Comparison of ENCODE assay signal across 17 cellular contexts in the genomic region with DNA sequence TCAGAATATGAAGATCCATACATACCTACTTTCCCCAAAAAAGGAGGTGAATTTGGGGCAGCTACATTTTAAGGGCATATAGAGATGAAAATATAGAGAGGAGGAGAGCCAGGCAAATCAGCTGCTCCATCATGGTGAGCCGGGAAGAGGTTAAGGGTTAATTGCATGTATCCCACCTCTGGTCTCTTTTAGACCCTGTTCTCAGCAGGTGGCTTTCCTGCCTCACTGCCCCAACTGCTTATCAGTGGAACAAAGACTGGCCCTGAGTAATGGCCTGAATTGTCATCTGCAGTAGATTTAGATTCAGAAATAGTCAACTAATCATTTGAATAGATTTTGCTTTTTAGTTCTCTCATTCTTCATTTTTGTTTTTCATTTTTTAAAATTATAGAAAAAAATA.
A peak's percentile ranks its signal among the peaks of the same experiment; 100 is the strongest.
DNase-seq lines count a peak whose midpoint lies in the region; ATAC-seq, FAIRE-seq and TF ChIP-seq lines count a peak whose summit lies in the region.
"Had no signal": no experiment of that assay in that cellular context is flagged by ENCODE, and none has a peak within 500 bp of the region (broad histone marks: within the 10 kb centered on the region; RNA-seq: fewer than 3 reads in every experiment).

No MANE protein-coding gene starts in this region.

- no peaks in the 10 kb centered on the region for H3K36me3 Mint-ChIP-seq in astrocyte (ENCODE audit: low read depth, unreplicated experiment)
- no peaks in the 10 kb centered on the region for H3K36me3 Mint-ChIP-seq in HFFc6 (ENCODE audit: low read depth)
- H3K36me3 Mint-ChIP-seq: activated naive CD8-positive, alpha-beta T cell treated with anti-CD3 and anti-CD28 coated beads for 36 hours; CD8-positive, alpha-beta T cell had no signal

- no peaks in the 10 kb centered on the region for H3K27me3 ChIP-seq in HUES48 (ENCODE audit: control insufficient read depth, insufficient read depth, low read length)
- H3K27me3 ChIP-seq in astrocyte (ENCODE audit: insufficient read depth, low read length) = no peaks in the 10 kb centered on the region
- no peaks in the 10 kb centered on the region for H3K27me3 ChIP-seq in mesenchymal stem cell (ENCODE audit: control insufficient read depth in 1 of 2, insufficient read depth in 1 of 2, low read length in 2 of 2)
- no peaks in the 10 kb centered on the region for H3K27me3 ChIP-seq in gastrocnemius medialis
- H3K27me3 ChIP-seq: suprapubic skin had no signal

- no peaks in the 10 kb centered on the region for H3K9me3 Mint-ChIP-seq in astrocyte (ENCODE audit: unreplicated experiment)
- no peaks in the 10 kb centered on the region for H3K9me3 Mint-ChIP-seq in HFFc6
- H3K9me3 Mint-ChIP-seq: activated naive CD8-positive, alpha-beta T cell treated with anti-CD3 and anti-CD28 coated beads for 36 hours; CD8-positive, alpha-beta T cell had no signal

- DNase-seq in astrocyte (ENCODE audit: low read depth) (no peak), mesenchymal stem cell (peak; percentile 6), gastrocnemius medialis (no peak), HFFc6 (no peak), H4 (ENCODE audit: low spot score) (no peak), cerebellar cortex (ENCODE audit: low spot score) (no peak), NOMO-1 (lab: John Stamatoyannopoulos, UW; ENCODE audit: unreplicated experiment in 2 of 2) (no peak)
- DNase-seq: activated naive CD8-positive, alpha-beta T cell treated with anti-CD3 and anti-CD28 coated beads for 36 hours; CD8-positive, alpha-beta T cell; HCEC 1CT; NCI-H187; NCI-H774 had no signal

- H3K4me1 ChIP-seq in HUES48 (ENCODE audit: control insufficient read depth, insufficient read depth, low read length) (peaks cover 37% of the 10 kb centered on the region), astrocyte (ENCODE audit: insufficient read depth, low read length) (peaks cover 21% of the 10 kb centered on the region), mesenchymal stem cell (ENCODE audit: control insufficient read depth, insufficient read depth, low read depth, low read length) (peaks cover 1% of the 10 kb centered on the region), gastrocnemius medialis (peaks cover 29 to 39% of the 10 kb centered on the region in 2 donors)

- no peak overlapping the region for H2BK5ac ChIP-seq in mesenchymal stem cell (ENCODE audit: low read depth, low read length, poor library complexity, severe bottlenecking)

- H3K4me1 Mint-ChIP-seq in astrocyte (ENCODE audit: low read depth, unreplicated experiment) (peaks cover 29% of the 10 kb centered on the region), HFFc6 (ENCODE audit: low read depth) (peaks cover 47% of the 10 kb centered on the region)
- H3K4me1 Mint-ChIP-seq: activated naive CD8-positive, alpha-beta T cell treated with anti-CD3 and anti-CD28 coated beads for 36 hours had no signal

- no peak overlapping the region for H4K91ac ChIP-seq in mesenchymal stem cell (ENCODE audit: low read length)

- no peak overlapping the region for H3K14ac ChIP-seq in mesenchymal stem cell (ENCODE audit: low read length in 2 of 2)

- no peak for FAIRE-seq in astrocyte (lab: Jason Lieb, UNC)
- FAIRE-seq: bronchial epithelial cell, GM12878 had no signal

- no peaks in the 10 kb centered on the region for H3K9me3 ChIP-seq in HUES48 (ENCODE audit: control insufficient read depth, insufficient read depth, low read length)
- no peaks in the 10 kb centered on the region for H3K9me3 ChIP-seq in astrocyte (ENCODE audit: insufficient read depth, low read depth, low read length)
- H3K9me3 ChIP-seq in mesenchymal stem cell (ENCODE audit: control insufficient read depth, low read length) = no peaks in the 10 kb centered on the region
- H3K9me3 ChIP-seq in gastrocnemius medialis = no peaks in the 10 kb centered on the region
- H3K9me3 ChIP-seq: prostate gland, suprapubic skin had no signal

- peak overlapping the region in 1 of 2 experiments; percentile 37 for H3K18ac ChIP-seq in mesenchymal stem cell (ENCODE audit: low read depth in 1 of 2, low read length in 2 of 2)

- TF ChIP-seq CTCF in astrocyte (IDR thresholded peaks at IDR 0.05; ENCODE audit: insufficient read depth, low read depth, low read length) (no peak), gastrocnemius medialis (IDR thresholded peaks at IDR 0.05 in 4 of 5, conservative IDR thresholded peaks at IDR 0.05 in 1 of 5) (no peak), HFFc6 (IDR thresholded peaks at IDR 0.05) (no peak)

- H4K20me1 ChIP-seq in astrocyte (ENCODE audit: insufficient read depth, low read length) = no peaks in the 10 kb centered on the region

- H2AFZ ChIP-seq in astrocyte (ENCODE audit: low read depth, low read length) = peak overlapping the region; percentile 85
- no peak overlapping the region for H2AFZ ChIP-seq in mesenchymal stem cell (ENCODE audit: low read depth, low read length)

- H3K4ac ChIP-seq in mesenchymal stem cell (ENCODE audit: low read depth in 1 of 2, low read length in 2 of 2) = no peak overlapping the region

- H3K27me3 Mint-ChIP-seq in astrocyte (ENCODE audit: low read depth, unreplicated experiment) (no peaks in the 10 kb centered on the region), HFFc6 (ENCODE audit: insufficient read depth) (no peaks in the 10 kb centered on the region; the same call in 1 of the 2 replicates)

- no peak overlapping the region for H2BK120ac ChIP-seq in mesenchymal stem cell (ENCODE audit: low read depth, low read length)

- no peak overlapping the region for H3K27ac Mint-ChIP-seq in astrocyte (ENCODE audit: unreplicated experiment)
- no peak overlapping the region for H3K27ac Mint-ChIP-seq in HFFc6
- H3K27ac Mint-ChIP-seq: activated naive CD8-positive, alpha-beta T cell treated with anti-CD3 and anti-CD28 coated beads for 36 hours; CD8-positive, alpha-beta T cell had no signal

- ATAC-seq in gastrocnemius medialis = no peak
- ATAC-seq: CD8-positive, alpha-beta T cell had no signal

- H2BK15ac ChIP-seq in mesenchymal stem cell (ENCODE audit: low read depth, poor library complexity, severe bottlenecking) = peak overlapping the region; percentile 26

- H3K79me1 ChIP-seq in mesenchymal stem cell (replicated peaks; ENCODE audit: low read length, poor library complexity, severe bottlenecking) = no peaks in the 10 kb centered on the region

- H3K9ac ChIP-seq in HUES48 (ENCODE audit: low read depth, low read length) = no peak overlapping the region
- H3K9ac ChIP-seq in astrocyte (ENCODE audit: low read length) = no peak overlapping the region
- H3K9ac ChIP-seq in mesenchymal stem cell (ENCODE audit: low read length) = peak overlapping the region; percentile 89

- peak overlapping the region; percentile 44 for H3K27ac ChIP-seq in HUES48 (ENCODE audit: low read depth, low read length)
- H3K27ac ChIP-seq in astrocyte (ENCODE audit: low read depth, low read length) = no peak overlapping the region
- H3K27ac ChIP-seq in mesenchymal stem cell (ENCODE audit: low read length, poor library complexity, severe bottlenecking) = no peak overlapping the region
- H3K27ac ChIP-seq in gastrocnemius medialis = peak overlapping the region; percentile 62 to 79 (median 71)
- H3K27ac ChIP-seq: prostate gland had no signal

- no peak overlapping the region for H2AK5ac ChIP-seq in mesenchymal stem cell (ENCODE audit: low read length, severe bottlenecking)

- H3K4me2 ChIP-seq in astrocyte (ENCODE audit: low read length) = peak overlapping the region; percentile 83
- H3K4me2 ChIP-seq in mesenchymal stem cell (ENCODE audit: low read length, poor library complexity, severe bottlenecking) = no peak overlapping the region

- H4K8ac ChIP-seq in mesenchymal stem cell (ENCODE audit: low read length) = no peak overlapping the region

- no peak overlapping the region for H3K4me3 Mint-ChIP-seq in astrocyte (ENCODE audit: unreplicated experiment)
- H3K4me3 Mint-ChIP-seq in HFFc6 = no peak overlapping the region
- H3K4me3 Mint-ChIP-seq: activated naive CD8-positive, alpha-beta T cell treated with anti-CD3 and anti-CD28 coated beads for 36 hours; CD8-positive, alpha-beta T cell had no signal

- in situ Hi-C loops in gastrocnemius medialis (cut with MboI; ENCODE audit: low sequenced_read_pairs in 4 of 4) = loop anchor here in 1 of 4 donors (10.0 kb wide), 1 partner anchor 200 kb away; no protein-coding TSS in a partner anchor

- H3K36me3 ChIP-seq in HUES48 (ENCODE audit: control insufficient read depth, insufficient read depth, low read length) = no peaks in the 10 kb centered on the region
- H3K36me3 ChIP-seq in astrocyte (ENCODE audit: insufficient read depth, low read length) = no peaks in the 10 kb centered on the region
- H3K36me3 ChIP-seq in mesenchymal stem cell (ENCODE audit: control insufficient read depth in 1 of 2, insufficient read depth in 2 of 2, low read depth in 1 of 2, low read length in 2 of 2) = no peaks in the 10 kb centered on the region
- no peaks in the 10 kb centered on the region for H3K36me3 ChIP-seq in gastrocnemius medialis
- H3K36me3 ChIP-seq: prostate gland, suprapubic skin had no signal

- TF ChIP-seq POLR2A in gastrocnemius medialis (IDR thresholded peaks at IDR 0.05) = no peak

- intact Hi-C loops in gastrocnemius medialis (cut with DNase I; ENCODE audit: low total_unique reads) = loop anchor here (5.0 kb wide), 1 partner anchor 203 kb away; no protein-coding TSS in a partner anchor

- H3K4me3 ChIP-seq in HUES48 (ENCODE audit: low read depth, low read length) = no peak overlapping the region
- no peak overlapping the region for H3K4me3 ChIP-seq in astrocyte (ENCODE audit: insufficient read depth, low read depth, low read length)
- H3K4me3 ChIP-seq in mesenchymal stem cell (ENCODE audit: insufficient read depth in 1 of 2, low read depth in 1 of 2, low read length in 2 of 2) = peak overlapping the region in 1 of 2 experiments; percentile 68
- H3K4me3 ChIP-seq in gastrocnemius medialis = peak overlapping the region in 1 of 4 donors; percentile 47
- H3K4me3 ChIP-seq: GM12878, prostate gland had no signal

- WGBS in mesenchymal stem cell = 13% methylated on average over 1 of the region's 1 CpG

- H2BK12ac ChIP-seq in mesenchymal stem cell (ENCODE audit: low read length in 2 of 2) = peak overlapping the region; percentile 38 to 74

- H3K23ac ChIP-seq in mesenchymal stem cell (ENCODE audit: low read length in 2 of 2) = no peak overlapping the region

- H3K79me2 ChIP-seq in astrocyte (ENCODE audit: insufficient read depth, low read length) = no peaks in the 10 kb centered on the region

Comparison
In these comparisons a context has a peak if more than half of its experiments do, and no peak if none do; other contexts are left out.
1. H3K27ac ChIP-seq: peak in HUES48 (single experiment) and gastrocnemius medialis (4 of 4); none in astrocyte (single experiment) and mesenchymal stem cell (single experiment).